In the genomic region with DNA sequence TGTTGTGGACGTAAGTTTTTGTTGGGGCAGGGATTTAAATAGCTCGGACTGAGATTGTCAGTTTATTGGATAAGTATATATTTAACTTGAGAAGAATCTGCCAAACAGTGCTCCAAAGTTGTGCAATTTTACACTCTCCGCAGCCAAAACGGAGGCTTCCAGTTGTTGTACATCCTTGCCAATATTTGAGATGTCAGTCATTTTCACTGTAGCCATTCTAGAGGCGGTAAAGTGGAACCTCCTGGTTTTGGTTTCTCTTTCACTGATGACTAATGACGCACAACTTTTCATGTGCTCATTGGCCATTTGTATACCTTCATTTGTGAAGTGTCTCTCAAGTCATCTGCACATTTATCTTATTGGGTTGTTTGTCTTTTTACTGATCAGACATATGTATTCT, we compare ENCODE assay signal across 8 cellular contexts. TPM values are rescaled to one million over a fixed set of nuclear protein-coding genes. Genes with fewer than 3 reads are reported as not detected.
DNase-seq lines count a peak whose midpoint lies in the region; ATAC-seq and TF ChIP-seq lines count a peak whose summit lies in the region.
"Not testable (repeated sequence)": the region's sequence is repeated elsewhere in the genome, so short reads cannot be mapped to it uniquely, and the experiment has no call there.

No MANE protein-coding gene starts in this region.

- H3K36me3 Mint-ChIP-seq in IgD-negative memory B cell, T-cell: not testable (repeated sequence)

- H3K4me3 Mint-ChIP-seq in IgD-negative memory B cell: peak overlapping the region; percentile 46 to 93 (median 64)
- peak overlapping the region in 2 of 3 donors; percentile 60 to 63 for H3K4me3 Mint-ChIP-seq in T-cell

- peaks cover 6 to 15% (median 11%) of the 10 kb centered on the region in 3 donors for H3K4me1 Mint-ChIP-seq in IgD-negative memory B cell
- peaks cover 11 to 19% (median 17%) of the 10 kb centered on the region in 3 donors for H3K4me1 Mint-ChIP-seq in T-cell

- not testable (repeated sequence) for H3K27me3 ChIP-seq in heart left ventricle; psoas muscle (ENCODE audit: insufficient read depth in 3 of 3, low read length in 2 of 3)

- not testable (repeated sequence) for H3K4me1 ChIP-seq in heart left ventricle, psoas muscle

- POLR2A ChIA-PET in T-cell (lab: Charles Lee): not testable (repeated sequence)

- WGBS in heart left ventricle, 4 donors: 50 to 76% (median 61%) methylated on average over 6 of the region's 6 CpGs
- WGBS in psoas muscle, 3 donors: 13 to 16% (median 13%) methylated on average over 6 of the region's 6 CpGs

- not testable (repeated sequence) for TF ChIP-seq CTCF in heart left ventricle (IDR thresholded peaks at IDR 0.05); psoas muscle (IDR thresholded peaks at IDR 0.05)

- intact Hi-C loops in heart left ventricle (cut with DNase I); psoas muscle (cut with DNase I): not testable (repeated sequence)

- not testable (repeated sequence) for H3K27me3 Mint-ChIP-seq in IgD-negative memory B cell, T-cell

- H3K36me3 ChIP-seq in heart left ventricle; psoas muscle (ENCODE audit: insufficient read depth in 1 of 2, low read depth in 1 of 2): not testable (repeated sequence)

- CTCF ChIA-PET in T-cell (lab: Charles Lee): not testable (repeated sequence)

- DNase-seq in CD1c-positive myeloid dendritic cell (ENCODE audit: extremely low spot score): peak; percentile 72
- DNase-seq in T-cell: peak in 5 of 34 experiments; percentile 12 to 26 (median 15)
- peak; percentile 11 for DNase-seq in astrocyte of the hippocampus (ENCODE audit: low read depth, low spot score)
- peak in 3 of 5 donors; percentile 28 to 33 (median 29) for DNase-seq in heart left ventricle
- DNase-seq in psoas muscle: not testable (repeated sequence)

- ATAC-seq in GM19025 (IDR thresholded peaks at IDR 0.05; ENCODE audit: low read depth, unreplicated experiment): peak; percentile 57
- peak; percentile 79 for ATAC-seq in HG02678 (IDR thresholded peaks at IDR 0.05; ENCODE audit: unreplicated experiment)
- peak in 2 of 4 experiments; percentile 60 to 64 for ATAC-seq in T-cell (replicated peaks in 1 of 4)
- ATAC-seq in heart left ventricle: peak in 3 of 4 donors; percentile 46 to 73 (median 56)
- peak; percentile 86 to 92 (median 90) for ATAC-seq in psoas muscle

- peak overlapping the region in 2 of 12 donors; percentile 0 to 47 for H3K27ac ChIP-seq in heart left ventricle
- peak overlapping the region; percentile 14 for H3K27ac ChIP-seq in psoas muscle

- peak overlapping the region in 9 of 12 donors; percentile 16 to 47 (median 31) for H3K4me3 ChIP-seq in heart left ventricle
- peak overlapping the region; percentile 49 for H3K4me3 ChIP-seq in psoas muscle

- H3K9me3 ChIP-seq in heart left ventricle, psoas muscle: not testable (repeated sequence)

- H3K9me3 Mint-ChIP-seq in IgD-negative memory B cell, T-cell: not testable (repeated sequence)

- H3K27ac Mint-ChIP-seq in IgD-negative memory B cell: peak overlapping the region in 2 of 3 donors; percentile 17 to 88
- H3K27ac Mint-ChIP-seq in T-cell: peak overlapping the region in 1 of 2 donors; percentile 52

- TF ChIP-seq POLR2A in heart left ventricle (IDR thresholded peaks at IDR 0.05): not testable (repeated sequence)

RNA-seq across cellular contexts. Expression of a gene that starts 24.3 kb away (rescaled TPM):
- polyA plus RNA-seq in IgD-negative memory B cell (not detected), heart left ventricle (1 to 10 TPM; 1.1 to 3.8 TPM), psoas muscle (1 to 10 TPM in 2 of 3 donors, under 1 TPM in 1; 0.49 to 1.4 (median 1.1) TPM)
- total RNA-seq in T-cell (1 to 10 TPM in 3 of 5 donors, under 1 TPM in 1, not detected in 1; 0.93 to 3.1 (median 1.8) TPM), heart left ventricle (1 to 10 TPM in 6 of 9 donors, under 1 TPM in 3; 0.56 to 3.3 (median 1.6) TPM), psoas muscle (1 to 10 TPM in 3 of 4 donors, under 1 TPM in 1; 0.53 to 1.2 (median 1.0) TPM)
